ENCODE assay signal across 1 cellular context in the genomic region with DNA sequence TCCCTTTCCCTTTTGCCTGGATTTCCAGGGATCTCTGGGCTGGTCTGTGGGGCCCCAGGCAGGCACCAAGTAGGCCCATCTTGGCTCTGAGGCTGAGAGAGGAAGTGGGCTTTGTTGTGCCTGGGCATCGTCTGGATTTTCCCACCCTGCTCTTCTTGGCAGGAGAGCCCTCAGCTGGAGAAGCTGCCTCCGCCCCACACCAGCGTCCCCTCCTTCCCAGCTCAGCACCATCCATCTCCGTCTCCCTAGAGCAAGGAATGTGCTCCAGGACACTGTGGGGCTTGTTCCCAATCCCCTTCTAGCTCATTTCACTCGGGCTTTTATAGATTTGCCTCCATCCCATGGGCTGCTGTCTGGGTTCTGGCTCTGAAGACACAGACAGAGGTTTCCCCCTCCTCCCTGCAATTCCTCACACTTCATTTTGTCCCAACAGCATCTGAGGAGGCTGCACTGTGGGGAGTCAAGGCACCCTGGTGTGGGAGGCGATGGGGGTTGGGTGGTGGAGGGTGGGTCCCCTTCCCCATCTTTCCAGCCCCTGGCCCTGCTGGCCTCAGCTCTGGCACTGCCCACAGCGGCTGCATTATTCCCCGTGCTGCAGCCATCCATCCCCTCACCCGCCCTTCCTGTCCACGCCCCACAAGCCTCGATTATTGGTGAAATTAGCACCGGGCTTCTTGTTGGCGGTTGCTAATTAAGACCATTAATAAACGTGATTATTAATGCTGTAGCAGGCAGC.
TF ChIP-seq lines count a peak whose summit lies in the region.

No MANE protein-coding gene starts in this region.

TF ChIP-seq in HepG2, 621 proteins besides CTCF, POLR2A, EP300 and RAD21:
- TF ChIP-seq GZF1 (CRISPR knock-in tag; IDR thresholded peaks at IDR 0.05), result no peak
- no peak for TF ChIP-seq SMAD9 (CRISPR knock-in tag; IDR thresholded peaks at IDR 0.05)
- TF ChIP-seq PHF21A (CRISPR knock-in tag; IDR thresholded peaks at IDR 0.05), result no peak
- no peak for TF ChIP-seq ZNF550 (CRISPR knock-in tag; IDR thresholded peaks at IDR 0.05; ENCODE audit: borderline replicate concordance)
- no peak for TF ChIP-seq GATAD1 (CRISPR knock-in tag; IDR thresholded peaks at IDR 0.05)
- TF ChIP-seq ZNF224 (CRISPR knock-in tag; IDR thresholded peaks at IDR 0.05), result no peak
- no peak for TF ChIP-seq EEA1 (CRISPR knock-in tag; IDR thresholded peaks at IDR 0.05; ENCODE audit: borderline replicate concordance)
- no peak for TF ChIP-seq ELF4 (CRISPR knock-in tag; IDR thresholded peaks at IDR 0.05; ENCODE audit: borderline replicate concordance)
- TF ChIP-seq, protein P1, sequence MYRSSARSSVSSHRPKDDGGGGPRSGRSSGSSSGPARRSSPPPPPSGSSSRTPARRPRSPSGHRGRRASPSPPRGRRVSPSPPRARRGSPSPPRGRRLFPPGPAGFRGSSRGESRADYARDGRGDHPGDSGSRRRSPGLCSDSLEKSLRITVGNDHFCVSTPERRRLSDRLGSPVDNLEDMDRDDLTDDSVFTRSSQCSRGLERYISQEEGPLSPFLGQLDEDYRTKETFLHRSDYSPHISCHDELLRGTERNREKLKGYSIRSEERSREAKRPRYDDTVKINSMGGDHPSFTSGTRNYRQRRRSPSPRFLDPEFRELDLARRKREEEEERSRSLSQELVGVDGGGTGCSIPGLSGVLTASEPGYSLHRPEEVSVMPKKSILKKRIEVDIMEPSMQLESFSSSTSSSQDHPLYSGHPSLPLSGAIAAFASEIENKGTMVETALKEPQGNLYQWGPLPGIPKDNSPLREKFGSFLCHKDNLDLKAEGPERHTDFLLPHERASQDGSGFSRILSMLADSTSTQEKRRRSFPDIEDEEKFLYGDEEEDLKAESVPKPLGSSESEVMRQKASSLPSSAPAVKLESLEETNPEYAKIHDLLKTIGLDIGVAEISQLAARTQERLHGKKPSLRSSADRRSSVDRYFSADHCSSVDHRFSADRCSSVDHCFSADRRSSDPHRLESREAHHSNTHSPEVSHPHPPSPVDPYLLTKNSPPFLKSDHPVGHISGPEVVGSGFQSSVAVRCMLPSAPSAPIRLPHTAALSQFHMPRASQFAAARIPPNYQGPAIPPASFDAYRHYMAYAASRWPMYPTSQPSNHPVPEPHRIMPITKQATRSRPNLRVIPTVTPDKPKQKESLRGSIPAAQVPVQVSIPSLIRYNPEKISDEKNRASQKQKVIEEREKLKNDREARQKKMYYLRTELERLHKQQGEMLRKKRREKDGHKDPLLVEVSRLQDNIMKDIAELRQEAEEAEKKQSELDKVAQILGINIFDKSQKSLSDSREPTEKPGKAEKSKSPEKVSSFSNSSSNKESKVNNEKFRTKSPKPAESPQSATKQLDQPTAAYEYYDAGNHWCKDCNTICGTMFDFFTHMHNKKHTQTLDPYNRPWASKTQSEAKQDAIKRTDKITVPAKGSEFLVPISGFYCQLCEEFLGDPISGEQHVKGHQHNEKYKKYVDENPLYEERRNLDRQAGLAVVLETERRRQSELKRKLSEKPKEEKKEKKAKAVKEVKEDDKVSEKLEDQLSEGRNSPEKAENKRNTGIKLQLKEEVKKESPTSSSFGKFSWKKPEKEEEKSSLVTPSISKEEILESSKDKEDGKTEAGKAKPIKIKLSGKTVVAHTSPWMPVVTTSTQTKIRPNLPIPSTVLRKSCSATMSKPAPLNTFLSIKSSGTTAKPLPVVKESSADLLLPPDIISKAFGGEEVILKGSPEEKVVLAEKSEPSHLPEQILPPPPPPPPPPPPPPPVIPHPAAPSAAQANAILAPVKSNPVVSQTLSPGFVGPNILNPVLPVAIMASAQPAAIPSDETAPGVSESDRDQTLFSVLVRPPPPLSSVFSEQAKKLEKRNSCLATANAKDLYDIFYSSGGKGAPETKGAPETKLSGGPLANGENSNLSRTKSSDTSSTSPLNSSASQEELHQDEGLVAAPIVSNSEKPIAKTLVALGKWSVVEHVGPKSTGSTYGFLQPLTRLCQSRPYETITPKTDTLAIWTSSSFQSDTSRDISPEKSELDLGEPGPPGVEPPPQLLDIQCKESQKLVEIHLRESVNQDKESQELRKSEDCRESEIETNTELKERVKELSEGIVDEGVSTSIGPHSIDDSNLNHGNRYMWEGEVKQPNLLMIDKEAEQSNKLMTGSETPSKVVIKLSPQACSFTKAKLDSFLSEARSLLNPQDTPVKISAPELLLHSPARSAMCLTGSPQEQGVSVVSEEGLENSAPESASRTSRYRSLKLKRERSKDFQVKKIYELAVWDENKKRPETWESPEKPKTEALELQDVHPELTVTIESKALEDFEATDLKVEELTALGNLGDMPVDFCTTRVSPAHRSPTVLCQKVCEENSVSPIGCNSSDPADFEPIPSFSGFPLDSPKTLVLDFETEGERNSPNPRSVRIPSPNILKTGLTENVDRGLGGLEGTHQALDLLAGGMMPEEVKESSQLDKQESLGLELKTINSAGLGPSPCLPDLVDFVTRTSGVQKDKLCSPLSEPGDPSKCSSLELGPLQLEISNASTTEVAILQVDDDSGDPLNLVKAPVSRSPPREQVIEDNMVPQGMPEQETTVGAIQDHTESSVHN (CRISPR knock-in tag; IDR thresholded peaks at IDR 0.05), result no peak
- TF ChIP-seq, protein P2, sequence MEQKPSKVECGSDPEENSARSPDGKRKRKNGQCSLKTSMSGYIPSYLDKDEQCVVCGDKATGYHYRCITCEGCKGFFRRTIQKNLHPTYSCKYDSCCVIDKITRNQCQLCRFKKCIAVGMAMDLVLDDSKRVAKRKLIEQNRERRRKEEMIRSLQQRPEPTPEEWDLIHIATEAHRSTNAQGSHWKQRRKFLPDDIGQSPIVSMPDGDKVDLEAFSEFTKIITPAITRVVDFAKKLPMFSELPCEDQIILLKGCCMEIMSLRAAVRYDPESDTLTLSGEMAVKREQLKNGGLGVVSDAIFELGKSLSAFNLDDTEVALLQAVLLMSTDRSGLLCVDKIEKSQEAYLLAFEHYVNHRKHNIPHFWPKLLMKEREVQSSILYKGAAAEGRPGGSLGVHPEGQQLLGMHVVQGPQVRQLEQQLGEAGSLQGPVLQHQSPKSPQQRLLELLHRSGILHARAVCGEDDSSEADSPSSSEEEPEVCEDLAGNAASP (CRISPR knock-in tag; IDR thresholded peaks at IDR 0.05; ENCODE audit: borderline replicate concordance), result no peak
- no peak for TF ChIP-seq CBX5 (CRISPR knock-in tag; IDR thresholded peaks at IDR 0.05; ENCODE audit: borderline replicate concordance)
- no peak for TF ChIP-seq GPN1 (CRISPR knock-in tag; IDR thresholded peaks at IDR 0.05; ENCODE audit: borderline replicate concordance)
- TF ChIP-seq, protein P3, sequence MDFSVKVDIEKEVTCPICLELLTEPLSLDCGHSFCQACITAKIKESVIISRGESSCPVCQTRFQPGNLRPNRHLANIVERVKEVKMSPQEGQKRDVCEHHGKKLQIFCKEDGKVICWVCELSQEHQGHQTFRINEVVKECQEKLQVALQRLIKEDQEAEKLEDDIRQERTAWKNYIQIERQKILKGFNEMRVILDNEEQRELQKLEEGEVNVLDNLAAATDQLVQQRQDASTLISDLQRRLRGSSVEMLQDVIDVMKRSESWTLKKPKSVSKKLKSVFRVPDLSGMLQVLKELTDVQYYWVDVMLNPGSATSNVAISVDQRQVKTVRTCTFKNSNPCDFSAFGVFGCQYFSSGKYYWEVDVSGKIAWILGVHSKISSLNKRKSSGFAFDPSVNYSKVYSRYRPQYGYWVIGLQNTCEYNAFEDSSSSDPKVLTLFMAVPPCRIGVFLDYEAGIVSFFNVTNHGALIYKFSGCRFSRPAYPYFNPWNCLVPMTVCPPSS (IDR thresholded peaks at IDR 0.05), result no peak
- TF ChIP-seq SP140L (CRISPR knock-in tag; IDR thresholded peaks at IDR 0.05; ENCODE audit: borderline replicate concordance), result no peak
- TF ChIP-seq YY1 (IDR thresholded peaks at IDR 0.05; ENCODE audit: insufficient read depth, insufficient replicate concordance, low read depth, low read length), result no peak
- TF ChIP-seq ZZZ3 (CRISPR knock-in tag; IDR thresholded peaks at IDR 0.05; ENCODE audit: borderline replicate concordance), result no peak
- TF ChIP-seq, protein P4, sequence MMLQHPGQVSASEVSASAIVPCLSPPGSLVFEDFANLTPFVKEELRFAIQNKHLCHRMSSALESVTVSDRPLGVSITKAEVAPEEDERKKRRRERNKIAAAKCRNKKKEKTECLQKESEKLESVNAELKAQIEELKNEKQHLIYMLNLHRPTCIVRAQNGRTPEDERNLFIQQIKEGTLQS (CRISPR knock-in tag; IDR thresholded peaks at IDR 0.05), result no peak
